In the genomic region with DNA sequence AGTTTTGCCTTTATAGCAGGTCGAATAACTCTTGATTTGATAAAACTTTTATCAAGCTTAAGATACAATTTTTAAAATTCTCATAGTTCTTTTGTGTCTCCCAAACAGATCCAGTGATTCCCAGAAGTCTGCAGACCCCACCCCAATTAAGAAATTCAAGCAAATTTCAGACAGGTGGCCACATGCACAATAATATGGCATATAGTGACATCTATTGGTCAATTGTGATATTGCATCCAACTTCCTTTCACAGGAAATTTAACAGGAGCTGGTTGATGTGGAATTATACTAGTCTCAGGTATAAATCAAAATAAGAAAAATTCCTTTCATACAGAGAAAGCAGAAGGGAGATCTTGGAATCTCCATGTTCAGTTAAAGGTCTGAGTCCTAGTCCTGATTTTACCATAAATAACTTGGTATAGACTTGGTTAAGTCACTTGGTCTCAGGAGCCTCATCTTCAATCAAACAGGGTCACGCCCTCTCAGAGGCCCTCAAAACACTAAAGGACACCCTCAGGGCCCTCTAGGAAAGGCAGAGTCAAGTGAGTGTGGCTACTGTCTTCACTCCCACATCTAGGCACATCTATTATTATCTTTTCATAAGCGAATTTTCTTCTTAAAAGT, we compare ENCODE assay signal across 8 cellular contexts. TPM values are rescaled to one million over a fixed set of nuclear protein-coding genes. Genes with fewer than 3 reads are reported as not detected.
DNase-seq lines count a peak whose midpoint lies in the region; ATAC-seq and TF ChIP-seq lines count a peak whose summit lies in the region.

No MANE protein-coding gene starts in this region.

- TF ChIP-seq CTCF in left ventricle myocardium inferior (IDR thresholded peaks at IDR 0.05; ENCODE audit: borderline replicate concordance) (peak; percentile 87), chondrocyte (IDR thresholded peaks at IDR 0.05) (peak; percentile 91), nephron (IDR thresholded peaks at IDR 0.05; ENCODE audit: unreplicated experiment in 3 of 3) (peak; percentile 71 to 82 (median 79))

- H3K36me3 Mint-ChIP-seq in chondrocyte (ENCODE audit: low read depth) (no peaks in the 10 kb centered on the region), nephron (ENCODE audit: low read depth) (no peaks in the 10 kb centered on the region)

- H3K4me1 ChIP-seq in left ventricle myocardium inferior (no peaks in the 10 kb centered on the region), right cardiac atrium (ENCODE audit: control insufficient read depth, insufficient read depth, low read length) (no peaks in the 10 kb centered on the region)

- no peak overlapping the region for H3K27ac ChIP-seq in left ventricle myocardium inferior (replicated peaks)
- no peak overlapping the region for H3K27ac ChIP-seq in right cardiac atrium (ENCODE audit: low read length)

- 66% methylated on average over 3 of the region's 3 CpGs for WGBS in right cardiac atrium

- H3K27me3 Mint-ChIP-seq in chondrocyte (ENCODE audit: low read depth) (peaks cover 42% of the 10 kb centered on the region), nephron (ENCODE audit: low read depth) (peaks cover 19% of the 10 kb centered on the region)

- no peak overlapping the region for H3K4me3 Mint-ChIP-seq in chondrocyte (ENCODE audit: unreplicated experiment)
- no peak overlapping the region for H3K4me3 Mint-ChIP-seq in nephron

- H3K9me3 Mint-ChIP-seq in chondrocyte (ENCODE audit: low read depth) (no peaks in the 10 kb centered on the region), nephron (no peaks in the 10 kb centered on the region)

- H3K27ac Mint-ChIP-seq in chondrocyte (ENCODE audit: unreplicated experiment) (no peak overlapping the region), nephron (no peak overlapping the region)

- H3K4me3 ChIP-seq in left ventricle myocardium inferior (no peak overlapping the region), right cardiac atrium (ENCODE audit: low read length) (no peak overlapping the region)

- no peaks in the 10 kb centered on the region for H3K36me3 ChIP-seq in left ventricle myocardium inferior

- ATAC-seq in right cardiac atrium = no peak
- no peak for ATAC-seq in HG03095 (IDR thresholded peaks at IDR 0.05; ENCODE audit: unreplicated experiment)

- H3K9me3 ChIP-seq in left ventricle myocardium inferior (replicated peaks) (no peaks in the 10 kb centered on the region), right cardiac atrium (ENCODE audit: control insufficient read depth, low read length) (no peaks in the 10 kb centered on the region)

- H3K27me3 ChIP-seq in left ventricle myocardium inferior (ENCODE audit: low read depth) (no peaks in the 10 kb centered on the region), right cardiac atrium (ENCODE audit: control insufficient read depth, insufficient read depth) (no peaks in the 10 kb centered on the region)

- H3K4me1 Mint-ChIP-seq in chondrocyte (ENCODE audit: low read depth) = no peaks in the 10 kb centered on the region
- H3K4me1 Mint-ChIP-seq in nephron = no peaks in the 10 kb centered on the region

- DNase-seq in left ventricle myocardium inferior (no peak), right cardiac atrium (no peak), NCI-H460 (ENCODE audit: extremely low read depth, low read depth) (peak; percentile 55), chondrocyte (ENCODE audit: low spot score) (no peak), NCI-H187 treated with DMSO at 0.1 percent for 48 hours (lab: John Stamatoyannopoulos, UW) (no peak), activated gamma-delta T cell (lab: John Stamatoyannopoulos, UW) (no peak)

- intact Hi-C loops in left ventricle myocardium inferior (cut with micrococcal nuclease) = loop anchor here (5.0 kb wide), 2 partner anchors 60 to 210 kb away; partner anchors contain the start of gene IGSF9
- intact Hi-C loops in right cardiac atrium (cut with DNase I) = loop anchor here (2.0 to 10.0 kb wide), 4 partner anchors 70 to 213 kb away; partner anchors contain the start of gene FCRL6 (in 1 of the 4)

RNA-seq across cellular contexts. Expression of gene PIGM, which starts 24.1 kb away (rescaled TPM):
- total RNA-seq in left ventricle myocardium inferior = 2.5 TPM
- 1 to 10 TPM; 4.0 to 4.6 (median 4.3) TPM for total RNA-seq in right cardiac atrium
- polyA plus RNA-seq in right cardiac atrium = 2.7 TPM
- 6.9 and 7.2 TPM in 2 replicates for total RNA-seq in NCI-H460 (2014; rRNA removed; shearing (Covaris generic))
- 8.9 and 11.7 TPM in 2 replicates for polyA plus RNA-seq in NCI-H460 (2014; cell fraction: nucleus; rRNA removed)
- total RNA-seq in chondrocyte = 5.7 to 6.9 TPM (median 6.5 TPM) in 3 replicates

RNA-seq across cellular contexts. Expression of gene SLAMF9, which starts 53.7 kb away (rescaled TPM):
- total RNA-seq in left ventricle myocardium inferior (not detected), right cardiac atrium (not detected), chondrocyte (not detected in 3 replicates)
- not detected for polyA plus RNA-seq in right cardiac atrium
- not detected in 2 replicates for total RNA-seq in NCI-H460 (2014; rRNA removed; shearing (Covaris generic))
- not detected in 2 replicates for polyA plus RNA-seq in NCI-H460 (2014; cell fraction: nucleus; rRNA removed)
